In genomic region chr2:661215-661635, GRCh38 we compare ENCODE assay signal across 13 cellular contexts. TPM values are rescaled to one million over a fixed set of nuclear protein-coding genes. Genes with fewer than 3 reads are reported as not detected.
A peak's percentile ranks its signal among the peaks of the same experiment; 100 is the strongest.
DNase-seq lines count a peak whose midpoint lies in the region; ATAC-seq, FAIRE-seq and TF ChIP-seq lines count a peak whose summit lies in the region.
"Had no signal": no experiment of that assay in that cellular context is flagged by ENCODE, and none has a peak within 500 bp of the region (broad histone marks: within the 10 kb centered on the region; RNA-seq: fewer than 3 reads in every experiment).

No MANE protein-coding gene starts in this region.

- no peaks in the 10 kb centered on the region for H3K79me2 ChIP-seq in DND-41 (ENCODE audit: insufficient read depth, low read length)
- no peaks in the 10 kb centered on the region for H3K79me2 ChIP-seq in H1 (ENCODE audit: control insufficient read depth in 1 of 2, insufficient read depth in 2 of 2, low read length in 2 of 2)

- H3K79me1 ChIP-seq in H1 (ENCODE audit: low read depth, low read length), result peaks cover 2% of the 10 kb centered on the region

- 96% methylated on average over 16 of the region's 16 CpGs; no CpG with 5 or more reads in 1 of the 2 experiments for WGBS in H1 (ENCODE audit: extremely low coverage in 1 of 2, insufficient coverage in 1 of 2, insufficient read length in 1 of 2, insufficient replicate concordance in 2 of 2, low coverage in 1 of 2, low lambda C conversion rate in 2 of 2, missing lambda C conversion rate in 1 of 2), 2 experiments
- WGBS in aorta, 2 donors, result 88 to 89% methylated on average over 16 of the region's 16 CpGs

- TF ChIP-seq CTCF in DND-41 (IDR thresholded peaks at IDR 0.05; ENCODE audit: borderline replicate concordance, extremely low read depth, low read length, poor library complexity, severe bottlenecking) (no peak), H1 (IDR thresholded peaks at IDR 0.05; ENCODE audit: control extremely low read depth in 1 of 3, insufficient read depth in 1 of 3, low read depth in 1 of 3, low read length in 3 of 3) (no peak), progenitor cell of endocrine pancreas (IDR thresholded peaks at IDR 0.05; ENCODE audit: unreplicated experiment) (no peak), osteocyte (IDR thresholded peaks at IDR 0.05) (no peak)

- H3K18ac ChIP-seq in H1 (ENCODE audit: extremely low read depth, low read length), result no peak overlapping the region

- H2BK5ac ChIP-seq in H1 (ENCODE audit: low read depth, low read length), result no peak overlapping the region

- H3K36me3 ChIP-seq in DND-41 (ENCODE audit: insufficient read depth, low read length), result peaks cover 35% of the 10 kb centered on the region
- H3K36me3 ChIP-seq in KOPT-K1 (ENCODE audit: insufficient read depth, low read length), result peaks cover 31% of the 10 kb centered on the region
- H3K36me3 ChIP-seq in H1 (ENCODE audit: control insufficient read depth in 2 of 4, insufficient read depth in 4 of 4, low read length in 3 of 4), result peaks cover 1 to 12% (median 5%) of the 10 kb centered on the region in 4 experiments; a peak in 6 of 8 replicates
- peaks cover 1 to 5% of the 10 kb centered on the region in 2 donors for H3K36me3 ChIP-seq in aorta (ENCODE audit: control insufficient read depth in 1 of 2, insufficient read depth in 2 of 2, low read length in 1 of 2)

- intact Hi-C loops in aorta (cut with DNase I), result no loop called here

- H3K27ac ChIP-seq in DND-41 (ENCODE audit: low read length) (peak overlapping the region; percentile 25; the same call in 1 of the 2 replicates), KOPT-K1 (ENCODE audit: low read depth, low read length, poor library complexity, severe bottlenecking) (peak overlapping the region; percentile 77), H1 (ENCODE audit: low read depth, low read length) (no peak overlapping the region), aorta (ENCODE audit: low read depth in 1 of 2, low read length in 2 of 2) (no peak overlapping the region)
- H3K27ac ChIP-seq: A549 had no signal

- no peak overlapping the region for H2BK12ac ChIP-seq in H1 (ENCODE audit: low read depth, low read length)

- H3K9ac ChIP-seq in DND-41 (ENCODE audit: low read depth, low read length) (no peak overlapping the region), H1 (replicated peaks in 1 of 4; ENCODE audit: extremely low read depth in 1 of 4, low read depth in 3 of 4, low read length in 3 of 4) (no peak overlapping the region)

- no peak for TF ChIP-seq POLR2A in H1 (IDR thresholded peaks at IDR 0.05; ENCODE audit: control extremely low read depth in 1 of 2, low read depth in 2 of 2, low read length in 2 of 2)

- no peak overlapping the region for H2BK120ac ChIP-seq in H1 (replicated peaks; ENCODE audit: low read depth, low read length)

- DNase-seq in DND-41 (no peak), H1 (ENCODE audit: low read depth in 1 of 2, low spot score in 2 of 2) (no peak), aorta (no peak), progenitor cell of endocrine pancreas (ENCODE audit: low spot score, unreplicated experiment) (no peak), osteocyte (ENCODE audit: extremely low spot score, unreplicated experiment) (no peak)
- DNase-seq: Caco-2; CD8-positive, alpha-beta memory T cell had no signal

- H4K20me1 ChIP-seq in DND-41 (ENCODE audit: insufficient read depth, low read length) (no peaks in the 10 kb centered on the region), H1 (replicated peaks in 1 of 2; ENCODE audit: control insufficient read depth in 1 of 2, insufficient read depth in 2 of 2, low read length in 2 of 2) (peaks cover 0 to 8% of the 10 kb centered on the region in 2 experiments)

- no peak overlapping the region for H3K4me3 ChIP-seq in DND-41 (ENCODE audit: low read depth in 1 of 2, low read length in 2 of 2)
- no peak overlapping the region for H3K4me3 ChIP-seq in H1 (ENCODE audit: extremely low read depth in 1 of 4, insufficient read depth in 2 of 4, low read depth in 3 of 4, low read length in 4 of 4)
- H3K4me3 ChIP-seq in aorta (ENCODE audit: low read length in 2 of 2), result no peak overlapping the region
- H3K4me3 ChIP-seq: A549, GM12878, GM23338 had no signal

- peaks cover 24% of the 10 kb centered on the region for H3K36me3 Mint-ChIP-seq in progenitor cell of endocrine pancreas (ENCODE audit: insufficient read depth)
- peaks cover 24% of the 10 kb centered on the region for H3K36me3 Mint-ChIP-seq in osteocyte (ENCODE audit: unreplicated experiment)

- H3K56ac ChIP-seq in H1 (replicated peaks; ENCODE audit: insufficient read length, low read depth, low read length), result no peak overlapping the region

- H3K27me3 Mint-ChIP-seq in progenitor cell of endocrine pancreas (peaks cover 24% of the 10 kb centered on the region), osteocyte (ENCODE audit: unreplicated experiment) (peaks cover 32% of the 10 kb centered on the region)

- POLR2A ChIA-PET in H1 (lab: Charles Lee; ENCODE audit: partially characterized antibody), result no interaction called here

- H3K4me3 Mint-ChIP-seq in progenitor cell of endocrine pancreas (ENCODE audit: low read depth) (no peak overlapping the region), osteocyte (ENCODE audit: unreplicated experiment) (no peak overlapping the region)
- H3K4me3 Mint-ChIP-seq: CD8-positive, alpha-beta memory T cell; GM23338; H9 had no signal

- H2BK20ac ChIP-seq in H1 (ENCODE audit: low read length), result no peak overlapping the region

- no peak overlapping the region for H3K14ac ChIP-seq in H1 (ENCODE audit: insufficient read length)

- no peak for FAIRE-seq in H1 (lab: Jason Lieb, UNC)
- FAIRE-seq: A549, GM12878, GM18507 had no signal

- H4K5ac ChIP-seq in H1 (ENCODE audit: insufficient read length, low read depth, low read length), result no peak overlapping the region

- H2AK5ac ChIP-seq in H1 (ENCODE audit: low read depth, low read length), result 0 out of 2 replicates have a peak overlapping the region, but pooled peaks have one; percentile 65

- no peak overlapping the region for H3K23ac ChIP-seq in H1 (ENCODE audit: insufficient read length)

- ATAC-seq in DND-41 (ENCODE audit: insufficient read depth, low read depth) (no peak), aorta (ENCODE audit: low FRiP score) (peak; percentile 11)
- ATAC-seq: GM12878 had no signal

- no peak overlapping the region for H2AFZ ChIP-seq in DND-41 (ENCODE audit: low read depth, low read length)
- no peak overlapping the region for H2AFZ ChIP-seq in H1 (ENCODE audit: low read length)

- peaks cover 40% of the 10 kb centered on the region for H3K4me1 ChIP-seq in DND-41 (ENCODE audit: insufficient read depth, low read length)
- H3K4me1 ChIP-seq in H1 (replicated peaks in 1 of 4; ENCODE audit: control insufficient read depth in 3 of 4, insufficient read depth in 4 of 4, low read length in 3 of 4), result peaks cover 0 to 6% (median 0%) of the 10 kb centered on the region in 4 experiments; a peak in 2 of 7 replicates
- H3K4me1 ChIP-seq in aorta (ENCODE audit: control insufficient read depth in 1 of 2, insufficient read depth in 2 of 2, low read length in 2 of 2), result no peaks in the 10 kb centered on the region
- H3K4me1 ChIP-seq: A549, Caco-2 had no signal

- H2BK15ac ChIP-seq in H1 (ENCODE audit: low read length), result no peak overlapping the region

- 0 out of 2 replicates have a peak, but pooled peaks cover 1% of the 10 kb centered on the region for H3K23me2 ChIP-seq in H1 (ENCODE audit: low read depth, low read length)

- CTCF ChIA-PET in H1 (lab: Charles Lee; ENCODE audit: partially characterized antibody), result interaction anchor here (0.6 to 2.8 kb wide), 6 partner anchors 12 to 544 kb away, joined by 3 to 15 read pairs (median 6); no protein-coding TSS in a partner anchor

- H3K4me2 ChIP-seq in DND-41 (ENCODE audit: insufficient read depth, low read length) (no peak overlapping the region), H1 (ENCODE audit: insufficient read depth in 1 of 2, low read depth in 2 of 2, low read length in 2 of 2) (no peak overlapping the region)
- H3K4me2 ChIP-seq: A549, GM23338 had no signal

- H3K9me3 ChIP-seq in DND-41 (ENCODE audit: insufficient read depth, low read length, severe bottlenecking) (peaks cover 15% of the 10 kb centered on the region), KOPT-K1 (ENCODE audit: insufficient read depth, low read length, poor library complexity, severe bottlenecking) (peaks cover 14% of the 10 kb centered on the region), H1 (ENCODE audit: insufficient read depth in 2 of 2, low read depth in 1 of 2, low read length in 1 of 2) (peaks cover 11 to 12% of the 10 kb centered on the region in 2 experiments), aorta (ENCODE audit: control insufficient read depth, low read length) (peaks cover 9% of the 10 kb centered on the region)

- H4K8ac ChIP-seq in H1 (ENCODE audit: extremely low read depth, insufficient read depth, low read length), result no peak overlapping the region

- H3K27ac Mint-ChIP-seq in progenitor cell of endocrine pancreas (no peak overlapping the region), osteocyte (ENCODE audit: unreplicated experiment) (no peak overlapping the region)
- H3K27ac Mint-ChIP-seq: GM23338, H9 had no signal

- no peak for TF ChIP-seq RAD21 in H1 (IDR thresholded peaks at IDR 0.05 in 1 of 2, conservative IDR thresholded peaks at IDR 0.05 in 1 of 2; ENCODE audit: low read depth in 2 of 2, low read length in 2 of 2)

- no peak overlapping the region for H3K4ac ChIP-seq in H1 (replicated peaks; ENCODE audit: insufficient read length, low read depth, low read length)

- peaks cover 10% of the 10 kb centered on the region for H3K9me3 Mint-ChIP-seq in progenitor cell of endocrine pancreas (ENCODE audit: low read depth)
- H3K9me3 Mint-ChIP-seq in osteocyte (ENCODE audit: unreplicated experiment), result peaks cover 10% of the 10 kb centered on the region

- TF ChIP-seq EP300 in H1 (IDR thresholded peaks at IDR 0.05; ENCODE audit: borderline replicate concordance in 1 of 2, low read depth in 2 of 2, low read length in 2 of 2), result no peak

- H3K4me1 Mint-ChIP-seq in progenitor cell of endocrine pancreas (ENCODE audit: low read depth) (no peaks in the 10 kb centered on the region), osteocyte (ENCODE audit: unreplicated experiment) (no peaks in the 10 kb centered on the region)
- H3K4me1 Mint-ChIP-seq: GM23338 had no signal

- H3K27me3 ChIP-seq in DND-41 (ENCODE audit: insufficient read depth, low read length, poor library complexity), result no peaks in the 10 kb centered on the region
- no peaks in the 10 kb centered on the region; a peak in 1 of 7 replicates for H3K27me3 ChIP-seq in H1 (replicated peaks in 1 of 4; ENCODE audit: control insufficient read depth in 3 of 4, extremely low read depth in 1 of 4, insufficient read depth in 3 of 4, low read length in 3 of 4)
- no peaks in the 10 kb centered on the region for H3K27me3 ChIP-seq in aorta (ENCODE audit: control insufficient read depth in 1 of 2, insufficient read depth in 2 of 2, low read length in 1 of 2)

- H4K91ac ChIP-seq in H1 (replicated peaks; ENCODE audit: insufficient read length, low read length), result no peak overlapping the region

RNA-seq across cellular contexts. Expression of gene TMEM18, which starts 16.0 kb away (rescaled TPM):
- 22.3 and 27.1 TPM in 2 replicates for total RNA-seq in H1 (2021; fragmentation: NEBNext Ultra II Directional; extraction: Animal tissue kit (Norgen Biotek cat#: 25700))
- polyA plus RNA-seq in H1 (2011; rRNA removed) (21.7 and 22.4 TPM in 2 replicates), aorta (10 to 100 TPM; 17.8 to 26.2 TPM)
- polyA plus RNA-seq in H1 (2011; cell fraction: cytosol; rRNA removed), result 28.4 TPM
- 32.0 TPM for polyA plus RNA-seq in H1 (2011; cell fraction: nucleus; rRNA removed)
- polyA plus RNA-seq in H1 (2012, experiment 1 of 2), result 20.0 to 35.4 TPM (median 24.9 TPM) in 4 replicates
- polyA plus RNA-seq in H1 (2012, experiment 2 of 2), result 18.8 TPM
- polyA plus RNA-seq in H1 (2013, experiment 1 of 2), result 46.5 TPM
- polyA plus RNA-seq in H1 (2013, experiment 2 of 2), result 45.9 TPM
- 15.2 and 16.4 TPM in 2 replicates for polyA minus RNA-seq in H1 (2011; rRNA and poly(A)+ RNA removed)
- 13.4 TPM for polyA minus RNA-seq in H1 (2011; cell fraction: cytosol; rRNA and poly(A)+ RNA removed)
- polyA minus RNA-seq in H1 (2011; cell fraction: nucleus; rRNA and poly(A)+ RNA removed), result 24.7 TPM
- total RNA-seq in aorta (10 to 100 TPM; 21.5 to 22.4 TPM), progenitor cell of endocrine pancreas (19.3 and 24.8 TPM in 2 replicates), osteocyte (28.0 and 32.8 TPM in 2 replicates)

Comparison
In these comparisons a context has a peak if more than half of its experiments do, and no peak if none do; other contexts are left out.
1. H3K27ac ChIP-seq: peak in DND-41 (single experiment) and KOPT-K1 (single experiment); none in H1 (single experiment) and aorta (0 of 2).